ENCODE assay signal across 14 cellular contexts in the genomic region with DNA sequence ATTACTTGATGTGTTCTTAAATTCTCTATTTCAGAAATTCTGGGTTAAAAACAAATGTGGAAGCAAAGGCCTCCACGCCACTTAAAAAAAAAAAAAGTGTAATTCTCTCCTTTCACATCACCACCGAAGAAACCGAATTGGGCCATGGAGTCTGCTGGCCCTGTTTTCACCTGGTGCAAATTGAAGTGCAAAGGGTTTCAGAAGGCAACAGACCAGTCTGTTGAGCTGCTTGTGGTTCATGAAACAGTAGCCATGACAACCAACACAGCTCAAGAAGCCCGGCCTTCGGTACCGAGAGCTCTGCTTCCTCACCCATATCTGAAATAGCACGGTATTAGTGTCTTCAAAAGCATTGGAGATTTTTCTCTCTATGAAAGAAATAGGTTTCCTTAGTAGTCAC.
DNase-seq lines count a peak whose midpoint lies in the region; ATAC-seq, FAIRE-seq and TF ChIP-seq lines count a peak whose summit lies in the region.
"Had no signal": no experiment of that assay in that cellular context is flagged by ENCODE, and none has a peak within 500 bp of the region (broad histone marks: within the 10 kb centered on the region; RNA-seq: fewer than 3 reads in every experiment).

No MANE protein-coding gene starts in this region.

- no peak for TF ChIP-seq EP300 in HepG2 (IDR thresholded peaks at IDR 0.05; ENCODE audit: low read depth in 2 of 2, low read length in 2 of 2)
- no peak for TF ChIP-seq EP300 in HepG2 (CRISPR knock-in tag; IDR thresholded peaks at IDR 0.05; ENCODE audit: borderline replicate concordance)

- CTCF ChIA-PET in activated CD4-positive, alpha-beta T cell treated with anti-CD3 and anti-CD28 coated beads, Interleukin-2, amount 10 ng/mL, durations not matched to agents 7 days and 5 days (lab: Charles Lee), result no interaction called here
- CTCF ChIA-PET in HepG2 (lab: Yijun Ruan, JAX; ENCODE audit: low intra/inter-chr PET ratio, low total read pairs), result no interaction called here
- CTCF ChIA-PET in A673 (lab: Charles Lee), result no interaction called here

- H3K36me3 ChIP-seq in HepG2 (replicated peaks in 1 of 2; ENCODE audit: control insufficient read depth in 1 of 2, insufficient read depth in 2 of 2, low read length in 2 of 2) (peaks cover 6 to 12% of the 10 kb centered on the region in 2 experiments; a peak in 3 of 5 replicates), A673 (ENCODE audit: insufficient read depth, low read length, poor library complexity, severe bottlenecking) (no peaks in the 10 kb centered on the region)
- H3K36me3 ChIP-seq: colonic mucosa had no signal

- FAIRE-seq in HepG2 (lab: Jason Lieb, UNC), result no peak

- intact Hi-C loops in HepG2 (cut with micrococcal nuclease; ENCODE audit: unreplicated experiment), result no loop called here
- intact Hi-C loops in A673 (cut with micrococcal nuclease; ENCODE audit: unreplicated experiment), result no loop called here

- no peak overlapping the region for H3K9ac ChIP-seq in HepG2 (ENCODE audit: insufficient read depth, low read depth, low read length)

- POLR2A ChIA-PET in activated CD4-positive, alpha-beta T cell treated with anti-CD3 and anti-CD28 coated beads, Interleukin-2, amount 10 ng/mL, durations not matched to agents 7 days and 5 days (lab: Charles Lee), result no interaction called here
- POLR2A ChIA-PET in HepG2 (lab: Yijun Ruan, JAX), result no interaction called here
- POLR2A ChIA-PET in A673 (lab: Charles Lee; ENCODE audit: low non-redundant PET), result no interaction called here

- no peak overlapping the region for H3K4me2 ChIP-seq in HepG2 (ENCODE audit: low read depth, low read length)

- H3K4me3 ChIP-seq in HepG2 (replicated peaks in 1 of 3; ENCODE audit: insufficient read depth in 1 of 3, low read depth in 2 of 3, low read length in 3 of 3), result no peak overlapping the region
- no peak overlapping the region for H3K4me3 ChIP-seq in A673 (ENCODE audit: low read depth, low read length, poor library complexity, severe bottlenecking)
- H3K4me3 ChIP-seq: colonic mucosa, gastrocnemius medialis had no signal

- H4K20me1 ChIP-seq in HepG2 (ENCODE audit: insufficient read depth, low read length), result no peaks in the 10 kb centered on the region

- peak; percentile 48 for ATAC-seq in GM19023 (IDR thresholded peaks at IDR 0.05; ENCODE audit: unreplicated experiment)
- peak; percentile 46 for ATAC-seq in HG02678 (IDR thresholded peaks at IDR 0.05; ENCODE audit: unreplicated experiment)
- ATAC-seq in HG03520 (IDR thresholded peaks at IDR 0.05; ENCODE audit: unreplicated experiment), result peak; percentile 39
- no peak for ATAC-seq in HepG2
- ATAC-seq: activated naive CD8-positive, alpha-beta T cell treated with anti-CD3 and anti-CD28 coated beads, Interleukin-2, amount 50 U/mL, for 24 hours; gastrocnemius medialis; left ventricle myocardium superior; stimulated activated naive CD8-positive, alpha-beta T cell treated with anti-CD3 and anti-CD28 coated beads, Interleukin-15, Interleukin-2, amounts not matched to agents 100 U/mL and 50 U/mL, for 24 hours had no signal

- peak; percentile 49 for DNase-seq in DMS153 (lab: John Stamatoyannopoulos, UW)
- no peak for DNase-seq in activated CD4-positive, alpha-beta T cell treated with anti-CD3 and anti-CD28 coated beads, Interleukin-2, amount 10 ng/mL, durations not matched to agents 7 days and 5 days
- DNase-seq in HepG2 (ENCODE audit: low spot score), result no peak
- DNase-seq in A673 (ENCODE audit: low spot score), result no peak
- no peak for DNase-seq in mesenteric fat pad (ENCODE audit: low spot score)
- DNase-seq: activated naive CD8-positive, alpha-beta T cell treated with anti-CD3 and anti-CD28 coated beads, Interleukin-2, amount 50 U/mL, for 24 hours; colonic mucosa; DND-41; left ventricle myocardium superior; stimulated activated naive CD8-positive, alpha-beta T cell treated with anti-CD3 and anti-CD28 coated beads, Interleukin-15, Interleukin-2, amounts not matched to agents 100 U/mL and 50 U/mL, for 24 hours had no signal

- no peak overlapping the region for H2AFZ ChIP-seq in HepG2 (ENCODE audit: low read length)

- H3K27ac ChIP-seq in HepG2 (ENCODE audit: extremely low read length, insufficient read depth, low read length), result no peak overlapping the region
- no peak overlapping the region for H3K27ac ChIP-seq in A673 (ENCODE audit: low read depth, low read length, poor library complexity, severe bottlenecking)
- H3K27ac ChIP-seq: colonic mucosa had no signal

- H3K9me3 ChIP-seq in HepG2 (ENCODE audit: low read length) (no peaks in the 10 kb centered on the region), A673 (ENCODE audit: low read depth, low read length, poor library complexity, severe bottlenecking) (no peaks in the 10 kb centered on the region)
- H3K9me3 ChIP-seq: colonic mucosa, gastrocnemius medialis had no signal

- no peaks in the 10 kb centered on the region for H3K27me3 ChIP-seq in HepG2 (ENCODE audit: control insufficient read depth in 1 of 2, insufficient read depth in 2 of 2, low read length in 2 of 2)
- H3K27me3 ChIP-seq in A673 (replicated peaks; ENCODE audit: insufficient read depth, low read depth, low read length, poor library complexity), result no peaks in the 10 kb centered on the region
- H3K27me3 ChIP-seq: colonic mucosa, gastrocnemius medialis had no signal

- H3K4me3 Mint-ChIP-seq in activated CD4-positive, alpha-beta T cell treated with anti-CD3 and anti-CD28 coated beads, Interleukin-2, amount 10 ng/mL, durations not matched to agents 7 days and 5 days, result no peak overlapping the region
- H3K4me3 Mint-ChIP-seq: activated naive CD8-positive, alpha-beta T cell treated with anti-CD3 and anti-CD28 coated beads, Interleukin-2, amount 50 U/mL, for 24 hours had no signal

- BruUV-seq in HepG2 (replicated peaks; lab: Mats Ljungman, UMichigan), result no TSS peak
- no TSS peak for BruUV-seq in A673 (replicated peaks; lab: Mats Ljungman, UMichigan)

- H3K9me3 Mint-ChIP-seq in activated CD4-positive, alpha-beta T cell treated with anti-CD3 and anti-CD28 coated beads, Interleukin-2, amount 10 ng/mL, durations not matched to agents 7 days and 5 days, result no peaks in the 10 kb centered on the region
- H3K9me3 Mint-ChIP-seq: activated naive CD8-positive, alpha-beta T cell treated with anti-CD3 and anti-CD28 coated beads, Interleukin-2, amount 50 U/mL, for 24 hours had no signal

- no peak for TF ChIP-seq RAD21 in HepG2 (CRISPR knock-in tag; IDR thresholded peaks at IDR 0.05)

- WGBS in HepG2 (ENCODE audit: low lambda C conversion rate), result 97% methylated on average over 7 of the region's 7 CpGs

- H3K79me2 ChIP-seq in HepG2 (ENCODE audit: insufficient read depth, low read length), result no peaks in the 10 kb centered on the region

- no peaks in the 10 kb centered on the region for H3K27me3 Mint-ChIP-seq in activated CD4-positive, alpha-beta T cell treated with anti-CD3 and anti-CD28 coated beads, Interleukin-2, amount 10 ng/mL, durations not matched to agents 7 days and 5 days
- H3K27me3 Mint-ChIP-seq: activated naive CD8-positive, alpha-beta T cell treated with anti-CD3 and anti-CD28 coated beads, Interleukin-2, amount 50 U/mL, for 24 hours had no signal

- TF ChIP-seq CTCF in HepG2 (CRISPR knock-in tag; IDR thresholded peaks at IDR 0.05) (no peak), A673 (conservative IDR thresholded peaks at IDR 0.05; ENCODE audit: low read depth, low read length) (no peak)

- H3K4me1 Mint-ChIP-seq in activated CD4-positive, alpha-beta T cell treated with anti-CD3 and anti-CD28 coated beads, Interleukin-2, amount 10 ng/mL, durations not matched to agents 7 days and 5 days, result no peaks in the 10 kb centered on the region

- TF ChIP-seq POLR2A in HepG2 (IDR thresholded peaks at IDR 0.05; ENCODE audit: insufficient read depth in 1 of 2, low read depth in 2 of 2, low read length in 2 of 2), result no peak

- in situ Hi-C loops in HepG2 (cut with HindIII; ENCODE audit: extremely low pct_ligation_motif_present, low pct_unique_long_range_greater_than_20kb), result no loop called here

- peaks cover 4% of the 10 kb centered on the region for H3K36me3 Mint-ChIP-seq in activated CD4-positive, alpha-beta T cell treated with anti-CD3 and anti-CD28 coated beads, Interleukin-2, amount 10 ng/mL, durations not matched to agents 7 days and 5 days (ENCODE audit: low read depth)

- H3K4me1 ChIP-seq in HepG2 (ENCODE audit: insufficient read depth, low read length), result peaks cover 38% of the 10 kb centered on the region
- no peaks in the 10 kb centered on the region for H3K4me1 ChIP-seq in A673 (ENCODE audit: insufficient read depth, low read length, poor library complexity, severe bottlenecking)
- H3K4me1 ChIP-seq: colonic mucosa had no signal

- no peak overlapping the region for H3K27ac Mint-ChIP-seq in activated CD4-positive, alpha-beta T cell treated with anti-CD3 and anti-CD28 coated beads, Interleukin-2, amount 10 ng/mL, durations not matched to agents 7 days and 5 days
- H3K27ac Mint-ChIP-seq: activated naive CD8-positive, alpha-beta T cell treated with anti-CD3 and anti-CD28 coated beads, Interleukin-2, amount 50 U/mL, for 24 hours had no signal

TF ChIP-seq in HepG2, 621 proteins besides CTCF, POLR2A, EP300 and RAD21 (continues in another document):
- TF ChIP-seq ZNF546 (CRISPR knock-in tag; conservative IDR thresholded peaks at IDR 0.05), result no peak
- TF ChIP-seq, protein P1, sequence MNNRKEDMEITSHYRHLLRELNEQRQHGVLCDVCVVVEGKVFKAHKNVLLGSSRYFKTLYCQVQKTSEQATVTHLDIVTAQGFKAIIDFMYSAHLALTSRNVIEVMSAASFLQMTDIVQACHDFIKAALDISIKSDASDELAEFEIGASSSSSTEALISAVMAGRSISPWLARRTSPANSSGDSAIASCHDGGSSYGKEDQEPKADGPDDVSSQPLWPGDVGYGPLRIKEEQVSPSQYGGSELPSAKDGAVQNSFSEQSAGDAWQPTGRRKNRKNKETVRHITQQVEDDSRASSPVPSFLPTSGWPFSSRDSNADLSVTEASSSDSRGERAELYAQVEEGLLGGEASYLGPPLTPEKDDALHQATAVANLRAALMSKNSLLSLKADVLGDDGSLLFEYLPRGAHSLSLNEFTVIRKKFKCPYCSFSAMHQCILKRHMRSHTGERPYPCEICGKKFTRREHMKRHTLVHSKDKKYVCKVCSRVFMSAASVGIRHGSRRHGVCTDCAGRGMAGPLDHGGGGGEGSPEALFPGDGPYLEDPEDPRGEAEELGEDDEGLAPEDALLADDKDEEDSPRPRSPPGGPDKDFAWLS (CRISPR knock-in tag; IDR thresholded peaks at IDR 0.05; ENCODE audit: borderline replicate concordance), result no peak
- no peak for TF ChIP-seq SRF (IDR thresholded peaks at IDR 0.05; ENCODE audit: low read depth, low read length)
- TF ChIP-seq RBM39 (IDR thresholded peaks at IDR 0.05; ENCODE audit: low read depth, low read length, poor library complexity, severe bottlenecking), result no peak
- TF ChIP-seq ZNF549 (CRISPR knock-in tag; IDR thresholded peaks at IDR 0.05), result no peak
- no peak for TF ChIP-seq GTF2F1 (IDR thresholded peaks at IDR 0.05; ENCODE audit: low read length)
- no peak for TF ChIP-seq FIP1L1 (IDR thresholded peaks at IDR 0.05; ENCODE audit: borderline replicate concordance, insufficient read depth, low read depth, low read length)
